15 cellular contexts compared by ENCODE assay signal in the genomic region with DNA sequence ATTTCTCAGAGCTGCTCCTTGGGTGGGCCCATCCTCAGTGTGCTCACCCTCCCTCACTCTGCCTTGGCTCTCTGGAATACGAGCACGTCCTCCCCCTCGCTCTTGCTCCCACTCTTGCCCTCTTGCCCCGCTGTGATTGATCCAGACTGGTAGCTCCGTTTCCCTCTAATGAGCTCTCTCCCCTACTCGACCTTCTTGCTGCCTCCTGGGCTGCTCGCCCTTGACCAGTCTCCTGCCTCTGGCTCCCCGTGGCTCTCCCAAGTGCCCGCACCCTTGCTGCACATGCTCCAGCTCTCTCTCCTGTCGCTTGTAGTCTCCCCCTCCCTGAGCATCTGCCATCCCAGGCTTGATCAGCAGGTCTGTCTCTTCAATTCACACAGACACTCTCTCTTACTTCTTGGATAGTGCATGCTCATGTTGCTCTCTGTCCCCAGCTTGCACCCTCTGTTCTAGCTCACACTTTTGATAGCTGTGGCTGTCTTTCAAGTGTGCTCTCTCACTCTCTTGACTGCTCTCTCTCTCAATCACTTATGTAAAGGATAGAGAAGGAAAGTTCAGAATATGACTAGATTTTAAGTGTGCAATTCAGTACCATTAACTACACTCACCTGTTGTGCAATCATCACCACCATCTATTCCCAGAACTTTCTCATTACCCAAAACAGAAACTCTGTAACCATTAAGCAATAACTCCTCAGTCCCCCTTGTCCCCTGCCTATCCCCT. TPM values are rescaled to one million over a fixed set of nuclear protein-coding genes. Genes with fewer than 3 reads are reported as not detected.
DNase-seq lines count a peak whose midpoint lies in the region; ATAC-seq and TF ChIP-seq lines count a peak whose summit lies in the region.
"Had no signal": no experiment of that assay in that cellular context is flagged by ENCODE, and none has a peak within 500 bp of the region (broad histone marks: within the 10 kb centered on the region; RNA-seq: fewer than 3 reads in every experiment).

No MANE protein-coding gene starts in this region.

- TF ChIP-seq EP300 in transverse colon (IDR thresholded peaks at IDR 0.05; ENCODE audit: low read depth): no peak

- intact Hi-C loops in HCT116 (cut with micrococcal nuclease) (loop anchor here (5.0 kb wide), 2 partner anchors 78 to 93 kb away; partner anchors contain the start of gene ZSCAN20), transverse colon (cut with DNase I; ENCODE audit: low total_unique reads) (no loop called here)
- intact Hi-C loops in activated CD4-positive, alpha-beta memory T cell treated with anti-CD3 and anti-CD28 coated beads for 36 hours (cut with micrococcal nuclease): no loop called here

- H3K79me2 ChIP-seq in HCT116 (ENCODE audit: insufficient read depth, low read length): peaks cover 82% of the 10 kb centered on the region

- peaks cover 13% of the 10 kb centered on the region for H3K27me3 Mint-ChIP-seq in activated CD4-positive, alpha-beta memory T cell treated with anti-CD3 and anti-CD28 coated beads for 36 hours

- DNase-seq in HCT116 (ENCODE audit: low read depth, low spot score) (no peak), NOMO-1 treated with DMSO at 0.1 percent for 48 hours (lab: John Stamatoyannopoulos, UW; ENCODE audit: unreplicated experiment) (peak; percentile 48), fibroblast of villous mesenchyme (ENCODE audit: low read depth) (peak; percentile 65), neuronal stem cell (ENCODE audit: low spot score) (no peak), transverse colon (no peak), NCI-H146 treated with DMSO at 0.1 percent for 48 hours (lab: John Stamatoyannopoulos, UW; ENCODE audit: unreplicated experiment) (no peak)
- no peak for DNase-seq in activated CD4-positive, alpha-beta memory T cell treated with anti-CD3 and anti-CD28 coated beads for 36 hours
- DNase-seq: activated CD4-positive, alpha-beta T cell treated with anti-CD3 and anti-CD28 coated beads, Interleukin-2, amount 50 U/mL, for 1 hour; activated effector memory CD4-positive, alpha-beta T cell treated with anti-CD3 and anti-CD28 coated beads, Interleukin-2, amount 50 U/mL, for 16 hours; hippocampal formation; mesendoderm had no signal

- no peak for TF ChIP-seq CTCF in HCT116 (IDR thresholded peaks at IDR 0.05 in 2 of 3, conservative IDR thresholded peaks at IDR 0.05 in 1 of 3; ENCODE audit: borderline replicate concordance in 1 of 3, insufficient read depth in 1 of 3, low read depth in 2 of 3, low read length in 2 of 3)
- no peak for TF ChIP-seq CTCF in fibroblast of villous mesenchyme (IDR thresholded peaks at IDR 0.05; ENCODE audit: insufficient read depth, low read depth, low read length)
- TF ChIP-seq CTCF in transverse colon (IDR thresholded peaks at IDR 0.05): no peak

- H3K27me3 ChIP-seq in HCT116 (ENCODE audit: insufficient read depth, low read length): no peaks in the 10 kb centered on the region
- no peaks in the 10 kb centered on the region for H3K27me3 ChIP-seq in neuronal stem cell (ENCODE audit: control insufficient read depth in 3 of 3, insufficient read depth in 3 of 3, low read depth in 1 of 3, low read length in 3 of 3)
- no peaks in the 10 kb centered on the region for H3K27me3 ChIP-seq in transverse colon
- H3K27me3 ChIP-seq: BLaER1, breast epithelium had no signal

- H2BK12ac ChIP-seq in neuronal stem cell (ENCODE audit: low read length): no peak overlapping the region

- H3K4me2 ChIP-seq in HCT116 (ENCODE audit: low read length) (no peak overlapping the region), neuronal stem cell (ENCODE audit: insufficient read depth, low read length, poor library complexity, severe bottlenecking) (no peak overlapping the region)
- H3K4me2 ChIP-seq: BLaER1 had no signal

- H3K18ac ChIP-seq in neuronal stem cell (ENCODE audit: low read length): peak overlapping the region; percentile 78

- no peak overlapping the region for H3K23ac ChIP-seq in neuronal stem cell (ENCODE audit: low read depth, low read length, poor library complexity)

- H2AFZ ChIP-seq in HCT116 (ENCODE audit: low read depth, low read length, poor library complexity, severe bottlenecking) (no peak overlapping the region), neuronal stem cell (ENCODE audit: low read length) (no peak overlapping the region)

- H3K9me3 Mint-ChIP-seq in activated CD4-positive, alpha-beta memory T cell treated with anti-CD3 and anti-CD28 coated beads for 36 hours: no peaks in the 10 kb centered on the region
- H3K9me3 Mint-ChIP-seq: stimulated activated memory B cell treated with anti-CD40 and anti-IgM and Interleukin-4, amounts not matched to agents 10 μg/mL and 1 μg/mL and 100 μg/mL, for 72 hours had no signal

- H3K36me3 ChIP-seq in HCT116 (ENCODE audit: control insufficient read depth in 1 of 2, insufficient read depth in 2 of 2, low read length in 2 of 2) (peaks cover 7 to 14% of the 10 kb centered on the region in 2 experiments; a peak in 2 of 4 replicates), neuronal stem cell (replicated peaks in 1 of 2; ENCODE audit: control insufficient read depth in 2 of 2, insufficient read depth in 2 of 2, low read length in 2 of 2) (peaks cover 0 to 4% of the 10 kb centered on the region in 2 donors), transverse colon (no peaks in the 10 kb centered on the region)
- H3K36me3 ChIP-seq: BLaER1, breast epithelium had no signal

- ATAC-seq in HCT116 (peak; percentile 6; the same call in 1 of the 2 replicates), GM21515 (IDR thresholded peaks at IDR 0.05; ENCODE audit: unreplicated experiment) (no peak)
- ATAC-seq: stimulated activated memory B cell treated with anti-CD40 and anti-IgM and Interleukin-4, amounts not matched to agents 10 μg/mL and 1 μg/mL and 100 μg/mL, for 72 hours had no signal

- H3K9me3 ChIP-seq in HCT116 (ENCODE audit: control insufficient read depth in 1 of 2, insufficient read depth in 1 of 2, low read depth in 1 of 2, low read length in 2 of 2) (no peaks in the 10 kb centered on the region), neuronal stem cell (replicated peaks in 1 of 2; ENCODE audit: control insufficient read depth in 2 of 2, insufficient read depth in 1 of 2, low read depth in 1 of 2, low read length in 2 of 2) (no peaks in the 10 kb centered on the region), transverse colon (no peaks in the 10 kb centered on the region)
- H3K9me3 ChIP-seq: BLaER1, breast epithelium had no signal

- H2BK15ac ChIP-seq in neuronal stem cell (ENCODE audit: low read length): no peak overlapping the region

- H3K4ac ChIP-seq in neuronal stem cell (ENCODE audit: low read length): no peak overlapping the region

- no peak overlapping the region; the same call in 1 of the 2 replicates for H3K27ac ChIP-seq in HCT116 (ENCODE audit: low read depth, low read length)
- H3K27ac ChIP-seq in neuronal stem cell (replicated peaks; ENCODE audit: low read length): no peak overlapping the region
- H3K27ac ChIP-seq in transverse colon: no peak overlapping the region
- H3K27ac ChIP-seq: BLaER1 had no signal

- no peak overlapping the region for H4K91ac ChIP-seq in neuronal stem cell (ENCODE audit: low read depth, low read length, poor library complexity)

- H3K14ac ChIP-seq in neuronal stem cell (ENCODE audit: low read length): peak overlapping the region; percentile 42

- H3K4me3 Mint-ChIP-seq in activated CD4-positive, alpha-beta memory T cell treated with anti-CD3 and anti-CD28 coated beads for 36 hours: no peak overlapping the region
- H3K4me3 Mint-ChIP-seq: stimulated activated memory B cell treated with anti-CD40 and anti-IgM and Interleukin-4, amounts not matched to agents 10 μg/mL and 1 μg/mL and 100 μg/mL, for 72 hours had no signal

- H4K8ac ChIP-seq in neuronal stem cell (ENCODE audit: low read depth, low read length): no peak overlapping the region

- H2AK5ac ChIP-seq in neuronal stem cell (ENCODE audit: low read depth, low read length): no peak overlapping the region

- H4K20me1 ChIP-seq in HCT116 (ENCODE audit: insufficient read depth): 0 out of 2 replicates have a peak, but pooled peaks cover 3% of the 10 kb centered on the region
- H4K20me1 ChIP-seq: BLaER1 had no signal

- no CpG with 5 or more reads among the region's 10 CpGs for WGBS in neuronal stem cell (ENCODE audit: extremely low coverage in 2 of 2, insufficient read length in 2 of 2, insufficient replicate concordance in 1 of 2), 2 donors
- WGBS in transverse colon (ENCODE audit: low coverage in 1 of 2), 2 donors: 57 to 73% methylated on average over 7 to 10 of the region's 10 CpGs

- in situ Hi-C loops in transverse colon (cut with MboI; ENCODE audit: low pct_ligation_motif_present in 1 of 4, low pct_unique_long_range_greater_than_20kb in 1 of 4, low sequenced_read_pairs in 3 of 4): no loop called here

- H3K79me1 ChIP-seq in neuronal stem cell (ENCODE audit: low read depth, low read length): no peaks in the 10 kb centered on the region

- no peak overlapping the region for H3K27ac Mint-ChIP-seq in activated CD4-positive, alpha-beta memory T cell treated with anti-CD3 and anti-CD28 coated beads for 36 hours
- H3K27ac Mint-ChIP-seq: stimulated activated memory B cell treated with anti-CD40 and anti-IgM and Interleukin-4, amounts not matched to agents 10 μg/mL and 1 μg/mL and 100 μg/mL, for 72 hours had no signal

- H3K4me1 Mint-ChIP-seq in activated CD4-positive, alpha-beta memory T cell treated with anti-CD3 and anti-CD28 coated beads for 36 hours (ENCODE audit: low read depth): peaks cover 12% of the 10 kb centered on the region

- TF ChIP-seq POLR2A in HCT116 (IDR thresholded peaks at IDR 0.05; ENCODE audit: borderline replicate concordance, extremely low read depth, insufficient read depth, insufficient read length) (no peak), transverse colon (IDR thresholded peaks at IDR 0.05) (no peak)

- H2BK5ac ChIP-seq in neuronal stem cell (ENCODE audit: low read length): no peak overlapping the region

- RAD21 ChIA-PET in HCT116 (lab: Charles Lee; ENCODE audit: low non-redundant PET in 1 of 2, low total read pairs in 2 of 2, uncharacterized antibody in 2 of 2, unreplicated experiment in 2 of 2): no interaction called here

- BruUV-seq in HCT116 (replicated peaks; lab: Mats Ljungman, UMichigan): no TSS peak

- H3K4me3 ChIP-seq in HCT116 (replicated peaks in 1 of 2; ENCODE audit: low read depth in 1 of 2, low read length in 2 of 2) (no peak overlapping the region), fibroblast of villous mesenchyme (ENCODE audit: low read depth, low read length) (no peak overlapping the region), neuronal stem cell (ENCODE audit: low read length in 2 of 2) (no peak overlapping the region), transverse colon (no peak overlapping the region)
- H3K4me3 ChIP-seq: BLaER1, breast epithelium had no signal

- H3K9ac ChIP-seq in HCT116 (ENCODE audit: low read length) (no peak overlapping the region), neuronal stem cell (ENCODE audit: low read depth, low read length, poor library complexity) (no peak overlapping the region)
- H3K9ac ChIP-seq: BLaER1 had no signal

- POLR2A ChIA-PET in HCT116 (lab: Charles Lee): interaction anchor here (0.6 kb wide), 1 partner anchor 76 kb away, joined by 3 read pairs; no protein-coding TSS in a partner anchor
- POLR2A ChIA-PET in activated CD4-positive, alpha-beta memory T cell treated with anti-CD3 and anti-CD28 coated beads for 36 hours (lab: Charles Lee): no interaction called here

- TF ChIP-seq RAD21 in HCT116 (IDR thresholded peaks at IDR 0.05; ENCODE audit: low read depth): no peak

- H2BK120ac ChIP-seq in neuronal stem cell (ENCODE audit: low read depth, low read length): no peak overlapping the region

- H3K36me3 Mint-ChIP-seq in activated CD4-positive, alpha-beta memory T cell treated with anti-CD3 and anti-CD28 coated beads for 36 hours: no peaks in the 10 kb centered on the region
- H3K36me3 Mint-ChIP-seq: stimulated activated memory B cell treated with anti-CD40 and anti-IgM and Interleukin-4, amounts not matched to agents 10 μg/mL and 1 μg/mL and 100 μg/mL, for 72 hours had no signal

- no peaks in the 10 kb centered on the region for H3K9me2 ChIP-seq in HCT116 (ENCODE audit: insufficient read depth)

- H3K4me1 ChIP-seq in HCT116 (ENCODE audit: control insufficient read depth in 1 of 2, insufficient read depth in 2 of 2, low read length in 2 of 2) (peaks cover 27 to 60% of the 10 kb centered on the region in 2 experiments), neuronal stem cell (ENCODE audit: control insufficient read depth in 2 of 2, insufficient read depth in 1 of 2, low read depth in 1 of 2, low read length in 2 of 2) (peaks cover 9 to 13% of the 10 kb centered on the region in 2 donors), transverse colon (peaks cover 0 to 16% (median 8%) of the 10 kb centered on the region in 4 donors)
- H3K4me1 ChIP-seq: BLaER1 had no signal

- CTCF ChIA-PET in HCT116 (lab: Charles Lee): interaction anchor here (0.7 to 1.3 kb wide), 3 partner anchors 10 to 91 kb away, joined by 3 to 4 read pairs (median 3); no protein-coding TSS in a partner anchor
- CTCF ChIA-PET in activated CD4-positive, alpha-beta memory T cell treated with anti-CD3 and anti-CD28 coated beads for 36 hours (lab: Charles Lee): interaction anchor here (1.1 to 2.4 kb wide), 2 partner anchors 84 to 91 kb away, joined by 3 to 7 read pairs; no protein-coding TSS in a partner anchor

RNA-seq across cellular contexts. Expression of gene PHC2, which starts 51.1 kb away (rescaled TPM):
- total RNA-seq in HCT116 (2021; ENCODE audit: unreplicated experiment) (176 TPM), fibroblast of villous mesenchyme (75.6 and 99.5 TPM in 2 replicates), transverse colon (10 to 100 TPM; 52.7 to 68.9 (median 59.8) TPM)
- polyA plus RNA-seq in HCT116 (2012): 129 and 157 TPM in 2 replicates
- 128 TPM for polyA plus RNA-seq in neuronal stem cell (2013, experiment 1 of 2)
- 124 TPM for polyA plus RNA-seq in neuronal stem cell (2013, experiment 2 of 2)
- total RNA-seq in activated CD4-positive, alpha-beta memory T cell treated with anti-CD3 and anti-CD28 coated beads for 36 hours: 10 to 100 TPM; 21.4 to 22.5 TPM

RNA-seq across cellular contexts. Expression of gene A3GALT2, which starts 58.9 kb away (rescaled TPM):
- not detected for total RNA-seq in HCT116 (2021; ENCODE audit: unreplicated experiment)
- polyA plus RNA-seq in HCT116 (2012): not detected in 2 replicates
- not detected in 2 replicates for total RNA-seq in fibroblast of villous mesenchyme
- not detected for polyA plus RNA-seq in neuronal stem cell (2013, experiment 1 of 2)
- not detected for polyA plus RNA-seq in neuronal stem cell (2013, experiment 2 of 2)
- total RNA-seq in transverse colon: not detected
- total RNA-seq in activated CD4-positive, alpha-beta memory T cell treated with anti-CD3 and anti-CD28 coated beads for 36 hours: not detected
- total RNA-seq: breast epithelium had no signal

Comparison
In these comparisons a context has a peak if more than half of its experiments do, and no peak if none do; other contexts are left out.
1. DNase-seq: peak in NOMO-1 treated with DMSO at 0.1 percent for 48 hours (single experiment) and fibroblast of villous mesenchyme (single experiment); none in HCT116 (single experiment), neuronal stem cell (single experiment), transverse colon (single experiment), NCI-H146 treated with DMSO at 0.1 percent for 48 hours (single experiment) and activated CD4-positive, alpha-beta memory T cell treated with anti-CD3 and anti-CD28 coated beads for 36 hours (single experiment).